Comparison of ENCODE assay signal across 9 cellular contexts in genomic region chr9:33202552-33203300, GRCh38. TPM values are rescaled to one million over a fixed set of nuclear protein-coding genes. Genes with fewer than 3 reads are reported as not detected.
DNase-seq lines count a peak whose midpoint lies in the region; ATAC-seq lines count a peak whose summit lies in the region.
"Had no signal": no experiment of that assay in that cellular context is flagged by ENCODE, and none has a peak within 500 bp of the region (broad histone marks: within the 10 kb centered on the region; RNA-seq: fewer than 3 reads in every experiment).

No MANE protein-coding gene starts in this region.

- H3K4me3 Mint-ChIP-seq in activated CD8-positive, alpha-beta T cell treated with anti-CD3 and anti-CD28 coated beads, Interleukin-2, amount 10 ng/mL, durations not matched to agents 7 days and 5 days, result peak overlapping the region; percentile 40
- H3K4me3 Mint-ChIP-seq: brain had no signal

- H3K36me3 ChIP-seq in BLaER1 (no peaks in the 10 kb centered on the region), HAP-1 (replicated peaks) (no peaks in the 10 kb centered on the region)

- H3K4me3 ChIP-seq in BLaER1, result peak overlapping the region; percentile 43; the same call in 1 of the 2 replicates
- no peak overlapping the region for H3K4me3 ChIP-seq in HAP-1

- DNase-seq in activated CD8-positive, alpha-beta T cell treated with anti-CD3 and anti-CD28 coated beads, Interleukin-2, amount 10 ng/mL, durations not matched to agents 7 days and 5 days, result peak; percentile 74
- DNase-seq in iris pigment epithelial cell (ENCODE audit: low read depth) (peak; percentile 71), NCI-H2107 treated with DMSO at 0.1 percent for 48 hours (lab: John Stamatoyannopoulos, UW; ENCODE audit: unreplicated experiment) (no peak), cerebellum (ENCODE audit: low spot score) (no peak), HAP-1 (ENCODE audit: low spot score in 2 of 2) (no peak)

- peak overlapping the region; percentile 65 for H3K27ac ChIP-seq in BLaER1

- no peaks in the 10 kb centered on the region for H3K9me3 Mint-ChIP-seq in activated CD8-positive, alpha-beta T cell treated with anti-CD3 and anti-CD28 coated beads, Interleukin-2, amount 10 ng/mL, durations not matched to agents 7 days and 5 days (ENCODE audit: insufficient read depth)
- H3K9me3 Mint-ChIP-seq: brain had no signal

- peaks cover 11% of the 10 kb centered on the region for H3K27me3 Mint-ChIP-seq in activated CD8-positive, alpha-beta T cell treated with anti-CD3 and anti-CD28 coated beads, Interleukin-2, amount 10 ng/mL, durations not matched to agents 7 days and 5 days (ENCODE audit: low read depth)

- ATAC-seq in GM19328 (IDR thresholded peaks at IDR 0.05; ENCODE audit: unreplicated experiment), result peak; percentile 99
- peak; percentile 98 for ATAC-seq in HG03135 (IDR thresholded peaks at IDR 0.05; ENCODE audit: unreplicated experiment)
- ATAC-seq in activated CD8-positive, alpha-beta T cell treated with anti-CD3 and anti-CD28 coated beads, Interleukin-2, amount 10 ng/mL, durations not matched to agents 7 days and 5 days, result peak; percentile 97

- H3K27me3 ChIP-seq in BLaER1, result no peaks in the 10 kb centered on the region
- H3K27me3 ChIP-seq in HAP-1 (ENCODE audit: low read depth), result peaks cover 24% of the 10 kb centered on the region

- POLR2A ChIA-PET in activated CD8-positive, alpha-beta T cell treated with anti-CD3 and anti-CD28 coated beads, Interleukin-2, amount 10 ng/mL, durations not matched to agents 7 days and 5 days (lab: Charles Lee), result interaction anchor here (0.6 to 1.0 kb wide), 2 partner anchors 10 to 35 kb away, joined by 3 to 6 read pairs; no protein-coding TSS in a partner anchor

- CTCF ChIA-PET in activated CD8-positive, alpha-beta T cell treated with anti-CD3 and anti-CD28 coated beads, Interleukin-2, amount 10 ng/mL, durations not matched to agents 7 days and 5 days (lab: Charles Lee), result interaction anchor here (1.4 to 2.0 kb wide), 2 partner anchors 23 to 32 kb away, joined by 4 to 11 read pairs; no protein-coding TSS in a partner anchor

- H3K27ac Mint-ChIP-seq in activated CD8-positive, alpha-beta T cell treated with anti-CD3 and anti-CD28 coated beads, Interleukin-2, amount 10 ng/mL, durations not matched to agents 7 days and 5 days, result peak overlapping the region; percentile 72

- H3K9me3 ChIP-seq in BLaER1, result no peaks in the 10 kb centered on the region
- no peaks in the 10 kb centered on the region; the same call in 1 of the 2 replicates for H3K9me3 ChIP-seq in HAP-1

- peaks cover 46% of the 10 kb centered on the region for H3K4me1 ChIP-seq in BLaER1
- H3K4me1 ChIP-seq in HAP-1, result peaks cover 2% of the 10 kb centered on the region

- no peaks in the 10 kb centered on the region for H3K36me3 Mint-ChIP-seq in activated CD8-positive, alpha-beta T cell treated with anti-CD3 and anti-CD28 coated beads, Interleukin-2, amount 10 ng/mL, durations not matched to agents 7 days and 5 days (ENCODE audit: low read depth)
- H3K36me3 Mint-ChIP-seq: brain had no signal

- no peaks in the 10 kb centered on the region for H4K20me1 ChIP-seq in BLaER1

- in situ Hi-C loops in HAP-1 (cut with MboI; ENCODE audit: low sequenced_read_pairs), result no loop called here

- H3K4me1 Mint-ChIP-seq in activated CD8-positive, alpha-beta T cell treated with anti-CD3 and anti-CD28 coated beads, Interleukin-2, amount 10 ng/mL, durations not matched to agents 7 days and 5 days (ENCODE audit: low read depth), result peaks cover 33% of the 10 kb centered on the region

- H3K4me2 ChIP-seq in BLaER1, result peak overlapping the region; percentile 87

- no peak overlapping the region; the same call in 1 of the 2 replicates for H3K9ac ChIP-seq in BLaER1

RNA-seq across cellular contexts. Expression of gene B4GALT1, which starts 35.6 kb away (rescaled TPM):
- 10 to 100 TPM; 27.8 to 28.5 TPM for total RNA-seq in activated CD8-positive, alpha-beta T cell treated with anti-CD3 and anti-CD28 coated beads, Interleukin-2, amount 10 ng/mL, durations not matched to agents 7 days and 5 days
- total RNA-seq in cerebellum, result 2.8 TPM

RNA-seq across cellular contexts. Expression of gene SPINK4, which starts 37.2 kb away (rescaled TPM):
- not detected for total RNA-seq in activated CD8-positive, alpha-beta T cell treated with anti-CD3 and anti-CD28 coated beads, Interleukin-2, amount 10 ng/mL, durations not matched to agents 7 days and 5 days
- not detected for total RNA-seq in cerebellum

Comparison
In these comparisons a context has a peak if more than half of its experiments do, and no peak if none do; other contexts are left out.
1. DNase-seq: peak in activated CD8-positive, alpha-beta T cell treated with anti-CD3 and anti-CD28 coated beads, Interleukin-2, amount 10 ng/mL, durations not matched to agents 7 days and 5 days (single experiment) and iris pigment epithelial cell (single experiment); none in NCI-H2107 treated with DMSO at 0.1 percent for 48 hours (single experiment), cerebellum (single experiment) and HAP-1 (0 of 2).
2. Peak in every context shown above with its lines, with median percentiles within 50 percentile points of each other: ATAC-seq.